Comparison of ENCODE assay signal across 8 cellular contexts in genomic region chr3:58491506-58492384, GRCh38. TPM values are rescaled to one million over a fixed set of nuclear protein-coding genes. Genes with fewer than 3 reads are reported as not detected.
DNase-seq lines count a peak whose midpoint lies in the region; TF ChIP-seq lines count a peak whose summit lies in the region.

TSS of gene KCTD6 (plus strand) at chr3:58492096. CDS start at chr3:58498756, 6,660 bp downstream.

- peak; percentile 93 for TF ChIP-seq CTCF in GM20000 (IDR thresholded peaks at IDR 0.05; ENCODE audit: extremely low read depth, missing control alignments)
- peak; percentile 50 for TF ChIP-seq CTCF in endothelial cell (IDR thresholded peaks at IDR 0.05; ENCODE audit: unreplicated experiment)

- H3K4me1 ChIP-seq in NT2/D1 (ENCODE audit: insufficient read depth, insufficient read length): no peaks in the 10 kb centered on the region

- peak; percentile 69 for DNase-seq in COR-L47 (lab: John Stamatoyannopoulos, UW)
- DNase-seq in GM20000 (ENCODE audit: low spot score): peak; percentile 98
- DNase-seq in HT-29 (ENCODE audit: low spot score): peak; percentile 86
- DNase-seq in NT2/D1 (ENCODE audit: low read depth, low spot score): peak; percentile 92
- peak; percentile 44 for DNase-seq in activated CD8-positive, alpha-beta memory T cell treated with anti-CD3 and anti-CD28 coated beads, Interleukin-2, amount 50 U/mL, for 1 hour (ENCODE audit: extremely low read depth)
- DNase-seq in endothelial cell (ENCODE audit: low spot score): peak; percentile 99
- peak; percentile 83 for DNase-seq in middle frontal gyrus (ENCODE audit: extremely low spot score, low spot score)
- DNase-seq in stimulated activated CD8-positive, alpha-beta memory T cell treated with anti-CD3 and anti-CD28 coated beads, Interleukin-2, amount 100 ng/mL, for 1 hour (ENCODE audit: low read depth in 2 of 2): peak; percentile 72 to 74

- H3K4me1 Mint-ChIP-seq in endothelial cell (ENCODE audit: unreplicated experiment): peaks cover 17% of the 10 kb centered on the region

- no peaks in the 10 kb centered on the region for H3K36me3 ChIP-seq in NT2/D1 (ENCODE audit: insufficient read depth, insufficient read length, low read length)

- H3K27me3 Mint-ChIP-seq in endothelial cell (ENCODE audit: unreplicated experiment): peaks cover 6% of the 10 kb centered on the region

- peak within 1 kb of the TSS; percentile 67 for H3K27ac Mint-ChIP-seq in endothelial cell (ENCODE audit: unreplicated experiment)

- no peaks in the 10 kb centered on the region for H3K27me3 ChIP-seq in NT2/D1 (ENCODE audit: insufficient read depth, insufficient read length)

- peaks cover 8% of the 10 kb centered on the region for H3K36me3 Mint-ChIP-seq in endothelial cell (ENCODE audit: low read depth, unreplicated experiment)

- peak within 1 kb of the TSS; percentile 84 for H3K9ac ChIP-seq in NT2/D1 (ENCODE audit: insufficient read length, low read depth)

- no peaks in the 10 kb centered on the region for H3K9me3 Mint-ChIP-seq in endothelial cell (ENCODE audit: unreplicated experiment)

- H3K4me3 Mint-ChIP-seq in endothelial cell (ENCODE audit: unreplicated experiment): peak within 1 kb of the TSS; percentile 96

- H3K9me3 ChIP-seq in NT2/D1 (ENCODE audit: insufficient read depth, low read length): no peaks in the 10 kb centered on the region

- H3K4me3 ChIP-seq in NT2/D1 (ENCODE audit: insufficient read length, low read depth): peak within 1 kb of the TSS; percentile 85

RNA-seq across cellular contexts. Expression of gene KCTD6, which starts in this region (rescaled TPM):
- 1.2 and 1.3 TPM in 2 replicates for total RNA-seq in HT-29 (2014; rRNA removed; shearing (Covaris generic))
- total RNA-seq in endothelial cell (ENCODE audit: unreplicated experiment): 11.9 TPM

Comparison
In these comparisons a context has a peak if more than half of its experiments do, and no peak if none do; other contexts are left out.
1. Peak in every context shown above with its lines: DNase-seq and H3K4me3 ChIP-seq.
2. DNase-seq: peak in every context shown above with its lines; median percentile 99 in endothelial cell; 98 in GM20000; 92 in NT2/D1; 86 in HT-29; 83 in middle frontal gyrus; 73 in stimulated activated CD8-positive, alpha-beta memory T cell treated with anti-CD3 and anti-CD28 coated beads, Interleukin-2, amount 100 ng/mL, for 1 hour; 69 in COR-L47; 44 in activated CD8-positive, alpha-beta memory T cell treated with anti-CD3 and anti-CD28 coated beads, Interleukin-2, amount 50 U/mL, for 1 hour.